20 cellular contexts compared by ENCODE assay signal in the genomic region with DNA sequence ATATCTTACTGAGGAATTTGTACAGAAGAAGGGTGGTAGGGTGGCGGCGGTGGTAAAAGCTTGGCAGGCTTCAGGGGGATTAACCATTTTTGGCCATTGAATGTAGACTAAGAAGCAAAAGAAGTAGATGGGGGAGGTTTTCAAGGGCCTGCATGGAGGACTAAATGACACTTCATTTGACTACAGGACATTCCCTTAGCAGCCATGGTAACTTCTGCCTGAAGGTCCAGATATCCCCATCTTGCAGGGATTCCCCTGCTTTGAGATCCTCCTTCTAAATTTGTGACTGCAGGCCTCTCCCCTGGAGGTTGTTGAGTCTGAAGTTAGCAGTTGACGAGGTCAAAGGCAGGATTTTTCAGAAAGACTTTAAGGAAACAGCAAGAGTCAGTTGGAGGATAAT. TPM values are rescaled to one million over a fixed set of nuclear protein-coding genes. Genes with fewer than 3 reads are reported as not detected.
"Had no signal": no experiment of that assay in that cellular context is flagged by ENCODE, and none has a peak within 500 bp of the region (broad histone marks: within the 10 kb centered on the region; RNA-seq: fewer than 3 reads in every experiment).

No MANE protein-coding gene starts in this region.

- H3K9me3 ChIP-seq: esophagus squamous epithelium, left ventricle myocardium inferior, mucosa of descending colon, suprapubic skin had no signal

- H3K4me3 Mint-ChIP-seq: activated CD4-positive, alpha-beta T cell treated with anti-CD3 and anti-CD28 coated beads, Interleukin-2, amount 10 ng/mL, durations not matched to agents 7 days and 5 days; activated naive CD8-positive, alpha-beta T cell treated with anti-CD3 and anti-CD28 coated beads, Interleukin-2, amount 10 ng/mL, durations not matched to agents 7 days and 5 days; memory B cell; natural killer cell; stimulated activated naive CD8-positive, alpha-beta T cell treated with anti-CD3 and anti-CD28 coated beads, Interleukin-15, Interleukin-2, amounts not matched to agents 100 ng/mL and 50 ng/mL, for 24 hours; T-helper 2 cell treated with Interferon-gamma antibody and Interleukin-4, amounts not matched to agents 5 μg/mL and 100 μg/mL, for 36 hours; type B pancreatic cell had no signal

- H3K36me3 Mint-ChIP-seq: activated naive CD8-positive, alpha-beta T cell treated with anti-CD3 and anti-CD28 coated beads, Interleukin-2, amount 10 ng/mL, durations not matched to agents 7 days and 5 days; memory B cell; natural killer cell had no signal

- FAIRE-seq: endothelial cell of umbilical vein had no signal

- H3K27ac Mint-ChIP-seq: activated CD4-positive, alpha-beta T cell treated with anti-CD3 and anti-CD28 coated beads, Interleukin-2, amount 10 ng/mL, durations not matched to agents 7 days and 5 days; activated naive CD8-positive, alpha-beta T cell treated with anti-CD3 and anti-CD28 coated beads, Interleukin-2, amount 10 ng/mL, durations not matched to agents 7 days and 5 days; memory B cell; natural killer cell; stimulated activated naive CD8-positive, alpha-beta T cell treated with anti-CD3 and anti-CD28 coated beads, Interleukin-15, Interleukin-2, amounts not matched to agents 100 ng/mL and 50 ng/mL, for 24 hours; T-helper 2 cell treated with Interferon-gamma antibody and Interleukin-4, amounts not matched to agents 5 μg/mL and 100 μg/mL, for 36 hours; type B pancreatic cell had no signal

- DNase-seq: activated CD4-positive, alpha-beta T cell treated with anti-CD3 and anti-CD28 coated beads, Interleukin-2, amount 10 ng/mL, durations not matched to agents 7 days and 5 days; activated CD4-positive, CD25-positive, alpha-beta regulatory T cell; activated CD8-positive, alpha-beta memory T cell treated with anti-CD3 and anti-CD28 coated beads for 24 hours; activated naive CD8-positive, alpha-beta T cell treated with anti-CD3 and anti-CD28 coated beads, Interleukin-2, amount 10 ng/mL, durations not matched to agents 7 days and 5 days; anterior cingulate cortex; effector CD8-positive, alpha-beta T cell; esophagus squamous epithelium; hypothalamus; left ventricle myocardium inferior; mucosa of descending colon; natural killer cell; nucleus accumbens; stimulated activated CD4-positive, alpha-beta T cell treated with anti-CD3 and anti-CD28 coated beads, Interleukin-15, amount 100 ng/mL, for 24 hours; stimulated activated CD4-positive, alpha-beta T cell treated with anti-CD3 and anti-CD28 coated beads, Interleukin-4, amount 100 ng/mL, for 24 hours had no signal

- H3K27ac ChIP-seq: esophagus squamous epithelium, left ventricle myocardium inferior, suprapubic skin had no signal

- ATAC-seq: mucosa of descending colon, natural killer cell had no signal

- H3K27me3 ChIP-seq: suprapubic skin had no signal

- H3K9me3 Mint-ChIP-seq: activated CD4-positive, alpha-beta T cell treated with anti-CD3 and anti-CD28 coated beads, Interleukin-2, amount 10 ng/mL, durations not matched to agents 7 days and 5 days; activated naive CD8-positive, alpha-beta T cell treated with anti-CD3 and anti-CD28 coated beads, Interleukin-2, amount 10 ng/mL, durations not matched to agents 7 days and 5 days; memory B cell; natural killer cell; stimulated activated naive CD8-positive, alpha-beta T cell treated with anti-CD3 and anti-CD28 coated beads, Interleukin-15, Interleukin-2, amounts not matched to agents 100 ng/mL and 50 ng/mL, for 24 hours; T-helper 2 cell treated with Interferon-gamma antibody and Interleukin-4, amounts not matched to agents 5 μg/mL and 100 μg/mL, for 36 hours; type B pancreatic cell had no signal

- H3K36me3 ChIP-seq: esophagus squamous epithelium, left ventricle myocardium inferior, suprapubic skin had no signal

- H3K4me3 ChIP-seq: esophagus squamous epithelium, left ventricle myocardium inferior, mucosa of descending colon, suprapubic skin had no signal

RNA-seq across cellular contexts. Expression of a gene that starts 4.8 kb away (rescaled TPM):
- total RNA-seq: natural killer cell had no signal
